In the genomic region with DNA sequence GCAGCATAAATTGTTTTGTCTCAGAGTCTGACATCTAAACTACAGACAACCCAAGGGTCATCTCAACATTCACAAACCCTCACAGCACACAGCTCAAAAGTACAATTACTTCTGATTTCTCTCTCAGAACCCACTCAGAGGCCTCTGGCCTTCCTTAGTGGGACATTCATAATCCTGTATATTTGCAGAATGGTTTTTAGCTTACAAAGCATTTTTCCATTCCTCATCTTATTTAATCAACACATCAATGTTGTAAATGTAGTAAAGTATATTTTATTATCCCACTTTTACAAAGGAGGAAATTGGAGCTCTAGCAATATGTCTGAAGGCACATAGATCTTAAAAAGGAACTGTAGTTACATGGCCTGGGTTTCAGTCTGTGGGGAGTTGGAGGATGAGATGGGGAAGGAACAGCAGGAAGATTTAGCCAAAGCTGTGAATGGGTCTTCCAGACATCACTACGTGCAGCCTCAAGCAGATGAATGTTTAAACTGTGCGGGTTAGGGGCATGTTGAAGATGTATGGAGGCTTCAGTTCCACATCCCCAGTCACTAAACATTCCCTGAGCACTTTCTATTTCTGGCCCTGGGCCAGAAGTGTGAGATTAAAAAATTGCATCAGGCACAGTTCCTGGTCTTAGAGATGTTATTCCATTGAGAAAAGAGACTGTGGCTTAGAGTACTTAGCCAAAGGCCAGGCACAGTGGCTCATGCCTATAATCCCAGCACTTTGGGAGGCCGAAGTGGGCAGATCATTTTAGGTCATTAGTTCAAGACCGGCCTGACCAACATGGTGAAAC, we compare ENCODE assay signal across 18 cellular contexts. TPM values are rescaled to one million over a fixed set of nuclear protein-coding genes. Genes with fewer than 3 reads are reported as not detected.
DNase-seq lines count a peak whose midpoint lies in the region; ATAC-seq and TF ChIP-seq lines count a peak whose summit lies in the region.
"Had no signal": no experiment of that assay in that cellular context is flagged by ENCODE, and none has a peak within 500 bp of the region (broad histone marks: within the 10 kb centered on the region; RNA-seq: fewer than 3 reads in every experiment).

No MANE protein-coding gene starts in this region.

- no peak overlapping the region for H2BK12ac ChIP-seq in trophoblast cell (ENCODE audit: low read length)

- H2AFZ ChIP-seq in IMR-90 (replicated peaks; ENCODE audit: low read length, poor library complexity) (no peak overlapping the region), trophoblast cell (ENCODE audit: insufficient read depth, low read length, poor library complexity) (no peak overlapping the region)

- dilution Hi-C loops in IMR-90 (cut with HindIII; ENCODE audit: low sequenced_read_pairs, unreplicated experiment): no loop called here

- H3K36me3 ChIP-seq in IMR-90 (ENCODE audit: control insufficient read depth, insufficient read depth, low read length) (no peaks in the 10 kb centered on the region), trophoblast cell (ENCODE audit: control insufficient read depth in 1 of 2, insufficient read depth in 2 of 2, low read length in 2 of 2) (no peaks in the 10 kb centered on the region), SJCRH30 (no peaks in the 10 kb centered on the region)
- H3K36me3 ChIP-seq: BLaER1 had no signal

- H3K4ac ChIP-seq in IMR-90 (ENCODE audit: low read depth, low read length): no peak overlapping the region
- H3K4ac ChIP-seq in trophoblast cell (ENCODE audit: low read depth, low read length): peak overlapping the region; percentile 37

- H3K27me3 ChIP-seq in IMR-90 (ENCODE audit: control insufficient read depth, insufficient read depth, low read length): peaks cover 11% of the 10 kb centered on the region
- no peaks in the 10 kb centered on the region for H3K27me3 ChIP-seq in trophoblast cell (ENCODE audit: insufficient read depth, low read length)
- no peaks in the 10 kb centered on the region for H3K27me3 ChIP-seq in SJCRH30
- H3K27me3 ChIP-seq: BLaER1 had no signal

- in situ Hi-C loops in IMR-90 (cut with MboI; ENCODE audit: low sequenced_read_pairs): no loop called here

- H4K5ac ChIP-seq in IMR-90 (ENCODE audit: low read depth, low read length): no peak overlapping the region

- no peak overlapping the region for H2BK15ac ChIP-seq in IMR-90 (ENCODE audit: low read depth, low read length)

- no peaks in the 10 kb centered on the region for H3K9me3 ChIP-seq in IMR-90 (ENCODE audit: control insufficient read depth, insufficient read depth, low read length)
- H3K9me3 ChIP-seq in trophoblast cell (ENCODE audit: insufficient read depth, low read depth, low read length): no peaks in the 10 kb centered on the region
- no peaks in the 10 kb centered on the region for H3K9me3 ChIP-seq in SJCRH30 (replicated peaks)
- H3K9me3 ChIP-seq: BLaER1 had no signal

- H3K9me1 ChIP-seq in IMR-90 (ENCODE audit: insufficient read depth, low read length): no peaks in the 10 kb centered on the region

- H3K9ac ChIP-seq in IMR-90 (ENCODE audit: low read depth, low read length) (no peak overlapping the region), trophoblast cell (ENCODE audit: low read length) (no peak overlapping the region)
- H3K9ac ChIP-seq: BLaER1 had no signal

- BruUV-seq in IMR-90 (replicated peaks; lab: Mats Ljungman, UMichigan): no TSS peak

- H3K23ac ChIP-seq in IMR-90 (ENCODE audit: low read depth, low read length) (no peak overlapping the region), trophoblast cell (ENCODE audit: low read length) (no peak overlapping the region)

- no peak for TF ChIP-seq RAD21 in IMR-90 (IDR thresholded peaks at IDR 0.05; ENCODE audit: low read length)

- H2BK20ac ChIP-seq in IMR-90 (ENCODE audit: low read depth, low read length): no peak overlapping the region

- H3K4me1 ChIP-seq in IMR-90 (ENCODE audit: control insufficient read depth, insufficient read depth, low read length): no peaks in the 10 kb centered on the region; the same call in 1 of the 2 replicates
- H3K4me1 ChIP-seq in trophoblast cell (ENCODE audit: control insufficient read depth in 1 of 2, insufficient read depth in 2 of 2, low read length in 2 of 2): peaks cover 17 to 19% of the 10 kb centered on the region in 2 experiments
- H3K4me1 ChIP-seq in SJCRH30: no peaks in the 10 kb centered on the region

- no peak overlapping the region for H3K4me2 ChIP-seq in IMR-90 (ENCODE audit: low read depth, low read length)
- H3K4me2 ChIP-seq in trophoblast cell (ENCODE audit: low read length): no peak overlapping the region
- H3K4me2 ChIP-seq: BLaER1 had no signal

- H4K91ac ChIP-seq in IMR-90 (ENCODE audit: insufficient read depth, low read depth, low read length) (no peak overlapping the region), trophoblast cell (ENCODE audit: low read depth, low read length) (no peak overlapping the region)

- H3K79me2 ChIP-seq in trophoblast cell (ENCODE audit: control insufficient read depth, insufficient read depth, low read length, poor library complexity): peaks cover 10% of the 10 kb centered on the region

- TF ChIP-seq CTCF in IMR-90 (conservative IDR thresholded peaks at IDR 0.05; ENCODE audit: low read depth, low read length) (no peak), fibroblast of pulmonary artery (IDR thresholded peaks at IDR 0.05; ENCODE audit: low read length, missing control alignments) (no peak)

- no peak for ATAC-seq in IMR-90 (ENCODE audit: low read depth)
- ATAC-seq: CD8-positive, alpha-beta T cell; PC-3 had no signal

- H3K14ac ChIP-seq in IMR-90 (replicated peaks; ENCODE audit: low read depth, low read length) (no peak overlapping the region), trophoblast cell (ENCODE audit: low read length) (no peak overlapping the region)

- intact Hi-C loops in IMR-90 (cut with micrococcal nuclease): no loop called here

- H2AK5ac ChIP-seq in IMR-90 (ENCODE audit: low read depth, low read length): no peak overlapping the region
- H2AK5ac ChIP-seq in trophoblast cell (ENCODE audit: low read length): no peak overlapping the region

- no peaks in the 10 kb centered on the region for H3K79me1 ChIP-seq in IMR-90 (ENCODE audit: low read depth in 1 of 2, low read length in 2 of 2)
- H3K79me1 ChIP-seq in trophoblast cell (ENCODE audit: low read length): peaks cover 20% of the 10 kb centered on the region

- H3K27ac ChIP-seq in IMR-90 (ENCODE audit: insufficient read depth, low read length): no peak overlapping the region
- H3K27ac ChIP-seq in trophoblast cell (ENCODE audit: low read depth, low read length): no peak overlapping the region
- H3K27ac ChIP-seq in SJCRH30: no peak overlapping the region
- H3K27ac ChIP-seq: BLaER1, RWPE1 had no signal

- TF ChIP-seq POLR2A in IMR-90 (IDR thresholded peaks at IDR 0.05; ENCODE audit: low read depth, low read length): no peak

- CTCF ChIA-PET in IMR-90 (lab: Yijun Ruan, JAX): no interaction called here

- no peaks in the 10 kb centered on the region for H4K20me1 ChIP-seq in IMR-90 (ENCODE audit: insufficient read depth, low read length)
- H4K20me1 ChIP-seq: BLaER1 had no signal

- no peak overlapping the region for H2AK9ac ChIP-seq in IMR-90 (replicated peaks; ENCODE audit: low read depth, low read length, poor library complexity)

- no peak overlapping the region for H3K4me3 ChIP-seq in IMR-90 (ENCODE audit: insufficient read depth, low read depth, low read length)
- no peak overlapping the region for H3K4me3 ChIP-seq in fibroblast of pulmonary artery (replicated peaks; ENCODE audit: low read depth, low read length)
- no peak overlapping the region for H3K4me3 ChIP-seq in trophoblast cell (ENCODE audit: low read depth, low read length)
- no peak overlapping the region for H3K4me3 ChIP-seq in SJCRH30
- H3K4me3 ChIP-seq: BLaER1 had no signal

- no peak overlapping the region for H2BK5ac ChIP-seq in IMR-90 (ENCODE audit: low read depth, low read length, poor library complexity, severe bottlenecking)
- H2BK5ac ChIP-seq in trophoblast cell (ENCODE audit: low read depth, low read length, poor library complexity): peak overlapping the region; percentile 2

- H4K12ac ChIP-seq in trophoblast cell (ENCODE audit: low read depth, low read length): no peak overlapping the region

- no peak for DNase-seq in IMR-90
- DNase-seq in NCI-H82 treated with DMSO at 0.1 percent for 48 hours (lab: John Stamatoyannopoulos, UW; ENCODE audit: unreplicated experiment): peak; percentile 68
- DNase-seq in fibroblast of pulmonary artery (ENCODE audit: low read depth): peak; percentile 11
- peak in 1 of 2 donors; percentile 17 for DNase-seq in trophoblast cell
- no peak for DNase-seq in SJCRH30
- no peak for DNase-seq in GM03348 (ENCODE audit: low spot score)
- no peak for DNase-seq in SKM-1 (lab: John Stamatoyannopoulos, UW; ENCODE audit: unreplicated experiment)
- no peak for DNase-seq in DMS153 (lab: John Stamatoyannopoulos, UW)
- DNase-seq: CD8-positive, alpha-beta T cell; H9; NCI-H1417 treated with DMSO at 0.1 percent for 48 hours; NCI-H1930; NCI-H526 treated with DMSO at 0.1 percent for 48 hours; NK-92 treated with Interleukin-12 subunit alpha and Interleukin-12 subunit beta, amount 100 ng/mL, for 24 hours; PC-3 had no signal

- no peak overlapping the region for H3K18ac ChIP-seq in IMR-90 (ENCODE audit: low read depth, low read length)
- H3K18ac ChIP-seq in trophoblast cell (ENCODE audit: low read length): no peak overlapping the region

- H4K8ac ChIP-seq in IMR-90 (ENCODE audit: low read depth in 2 of 2, low read length in 2 of 2) (no peak overlapping the region), trophoblast cell (ENCODE audit: low read depth, low read length) (no peak overlapping the region)

- POLR2A ChIA-PET in IMR-90 (lab: Charles Lee; ENCODE audit: unreplicated experiment): no interaction called here

- H2BK120ac ChIP-seq in IMR-90 (ENCODE audit: low read depth, low read length): no peak overlapping the region
- H2BK120ac ChIP-seq in trophoblast cell (ENCODE audit: insufficient read depth, low read length, poor library complexity): peak overlapping the region; percentile 4

- H3K56ac ChIP-seq in IMR-90 (ENCODE audit: extremely low read depth, insufficient read depth, low read length): no peak overlapping the region

- WGBS in IMR-90 (ENCODE audit: extremely low coverage in 2 of 2, insufficient read length in 1 of 2), 2 experiments: no CpG with 5 or more reads among the region's 4 CpGs
- WGBS in trophoblast cell (ENCODE audit: extremely low coverage, insufficient coverage, insufficient read length): no CpG with 5 or more reads among the region's 4 CpGs

RNA-seq across cellular contexts. Expression of a gene that starts 13.3 kb away (rescaled TPM):
- 0.18 and 0.28 TPM in 2 replicates for total RNA-seq in IMR-90 (2012; rRNA removed)
- polyA plus RNA-seq in IMR-90 (2012; rRNA removed): 0.07 and 0.55 TPM in 2 replicates
- 0.08 TPM in 1 of 2 replicates, not detected in the other for polyA plus RNA-seq in IMR-90 (2012; cell fraction: cytosol; rRNA removed)
- 0.17 and 1.3 TPM in 2 replicates for polyA plus RNA-seq in IMR-90 (2012; cell fraction: nucleus; rRNA removed; ENCODE audit: low replicate concordance)
- polyA plus RNA-seq in trophoblast cell (2013): 0.19 and 0.26 TPM in 2 replicates
- total RNA-seq in SJCRH30 (2014; rRNA removed; shearing (Covaris generic)): 0.30 and 0.87 TPM in 2 replicates
- total RNA-seq: CD8-positive, alpha-beta T cell; H9 had no signal
- polyA plus RNA-seq: IgD-negative memory B cell had no signal

RNA-seq across cellular contexts. Expression of a gene that starts 33.2 kb away (rescaled TPM):
- total RNA-seq in IMR-90 (2012; rRNA removed): 16.7 and 23.1 TPM in 2 replicates
- 7.1 and 9.3 TPM in 2 replicates for polyA plus RNA-seq in IMR-90 (2012; rRNA removed)
- polyA plus RNA-seq in IMR-90 (2012; cell fraction: cytosol; rRNA removed): 2.5 and 2.8 TPM in 2 replicates
- polyA plus RNA-seq in IMR-90 (2012; cell fraction: nucleus; rRNA removed; ENCODE audit: low replicate concordance): 1.5 and 3.4 TPM in 2 replicates
- 33.5 and 33.8 TPM in 2 replicates for polyA plus RNA-seq in trophoblast cell (2013)
- total RNA-seq in SJCRH30 (2014; rRNA removed; shearing (Covaris generic)): 40.1 and 40.4 TPM in 2 replicates

Comparison
In these comparisons a context has a peak if more than half of its experiments do, and no peak if none do; other contexts are left out.
1. DNase-seq: peak in NCI-H82 treated with DMSO at 0.1 percent for 48 hours (single experiment) and fibroblast of pulmonary artery (single experiment); none in IMR-90 (single experiment), SJCRH30 (0 of 2), GM03348 (single experiment), SKM-1 (single experiment) and DMS153 (single experiment).